ENCODE assay signal across 1 cellular context in the genomic region with DNA sequence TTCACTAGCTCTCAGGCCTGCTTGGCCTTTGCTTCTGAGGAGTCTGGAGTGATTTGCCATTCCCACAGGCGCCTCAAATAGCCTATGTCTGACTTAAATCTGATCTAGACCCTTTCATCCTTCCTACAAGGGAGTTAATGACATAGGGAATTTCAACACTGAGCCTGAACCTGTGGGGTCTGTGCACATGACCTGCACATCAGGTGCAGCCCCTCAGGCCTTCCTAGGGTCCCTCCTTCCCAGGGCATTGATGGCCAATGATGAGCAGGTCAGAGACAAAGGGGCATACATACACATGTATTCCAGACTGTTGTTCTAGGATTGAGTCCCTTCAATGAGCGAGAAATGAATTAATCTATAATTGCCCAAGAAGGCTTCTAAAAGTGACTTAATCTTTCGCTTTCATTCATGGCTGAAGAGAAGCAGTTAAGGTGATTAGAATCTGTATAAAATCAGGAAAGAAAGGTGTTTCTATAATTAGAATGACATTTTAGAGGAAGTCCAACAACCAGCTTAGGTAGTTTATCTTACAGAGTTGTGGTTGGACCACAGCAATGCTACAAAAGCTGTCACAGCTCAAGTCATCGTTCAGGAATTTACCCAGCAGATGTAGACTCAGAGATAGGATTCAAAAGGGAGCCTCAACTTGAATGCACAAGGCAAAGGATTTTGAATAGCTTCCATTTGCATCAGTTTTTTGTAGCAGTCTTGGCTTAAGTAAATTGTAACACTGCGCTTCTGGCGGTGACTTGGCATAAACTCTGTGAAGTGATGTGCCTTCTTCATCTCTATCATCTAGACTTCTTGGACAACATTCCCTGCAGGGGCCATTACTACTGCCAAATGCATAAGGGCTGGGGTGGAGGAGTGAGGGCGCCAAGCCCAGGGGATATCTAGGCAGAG.
TF ChIP-seq lines count a peak whose summit lies in the region.

No MANE protein-coding gene starts in this region.

TF ChIP-seq in K562, 482 proteins besides CTCF, POLR2A, EP300 and RAD21 (continued from another document and continues in another):
- TF ChIP-seq, protein P1, sequence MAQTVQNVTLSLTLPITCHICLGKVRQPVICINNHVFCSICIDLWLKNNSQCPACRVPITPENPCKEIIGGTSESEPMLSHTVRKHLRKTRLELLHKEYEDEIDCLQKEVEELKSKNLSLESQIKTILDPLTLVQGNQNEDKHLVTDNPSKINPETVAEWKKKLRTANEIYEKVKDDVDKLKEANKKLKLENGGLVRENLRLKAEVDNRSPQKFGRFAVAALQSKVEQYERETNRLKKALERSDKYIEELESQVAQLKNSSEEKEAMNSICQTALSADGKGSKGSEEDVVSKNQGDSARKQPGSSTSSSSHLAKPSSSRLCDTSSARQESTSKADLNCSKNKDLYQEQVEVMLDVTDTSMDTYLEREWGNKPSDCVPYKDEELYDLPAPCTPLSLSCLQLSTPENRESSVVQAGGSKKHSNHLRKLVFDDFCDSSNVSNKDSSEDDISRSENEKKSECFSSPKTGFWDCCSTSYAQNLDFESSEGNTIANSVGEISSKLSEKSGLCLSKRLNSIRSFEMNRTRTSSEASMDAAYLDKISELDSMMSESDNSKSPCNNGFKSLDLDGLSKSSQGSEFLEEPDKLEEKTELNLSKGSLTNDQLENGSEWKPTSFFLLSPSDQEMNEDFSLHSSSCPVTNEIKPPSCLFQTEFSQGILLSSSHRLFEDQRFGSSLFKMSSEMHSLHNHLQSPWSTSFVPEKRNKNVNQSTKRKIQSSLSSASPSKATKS (CRISPR knock-in tag; IDR thresholded peaks at IDR 0.05), result no peak
- TF ChIP-seq SMARCC2 (IDR thresholded peaks at IDR 0.05; ENCODE audit: low read depth) (peak; percentile 93), ZNF408 (CRISPR knock-in tag; IDR thresholded peaks at IDR 0.05; ENCODE audit: low read depth) (no peak), RBM39 (optimal IDR thresholded peaks at IDR 0.05; ENCODE audit: low read depth, low read length) (no peak), MCM5 (IDR thresholded peaks at IDR 0.05; ENCODE audit: low read depth) (no peak), NCOR1 (IDR thresholded peaks at IDR 0.05) (peak; percentile 89), ELF2 (CRISPR knock-in tag; IDR thresholded peaks at IDR 0.05) (no peak), CREB1 (IDR thresholded peaks at IDR 0.05) (peak; percentile 59), CREB1 (CRISPR knock-in tag; IDR thresholded peaks at IDR 0.05) (no peak), PRPF4 (IDR thresholded peaks at IDR 0.05; ENCODE audit: insufficient read depth, low read depth, low read length, poor library complexity, severe bottlenecking) (no peak), BCOR (IDR thresholded peaks at IDR 0.05) (peak; percentile 76), ZKSCAN8 (CRISPR knock-in tag; IDR thresholded peaks at IDR 0.05) (no peak), ZNF121 (CRISPR knock-in tag; conservative IDR thresholded peaks at IDR 0.05) (no peak), TFAM (CRISPR knock-in tag; conservative IDR thresholded peaks at IDR 0.05) (no peak), MEF2A (IDR thresholded peaks at IDR 0.05; ENCODE audit: control insufficient read depth, low read depth, low read length) (peak; percentile 97), KDM1A (IDR thresholded peaks at IDR 0.05) (peak; percentile 97 to 98), RCOR1 (IDR thresholded peaks at IDR 0.05; ENCODE audit: borderline replicate concordance in 1 of 2, low read depth in 2 of 2, low read length in 2 of 2) (peak; percentile 87 to 98; a peak in 3 of 4 replicates), ZNF174 (CRISPR knock-in tag; IDR thresholded peaks at IDR 0.05) (no peak), ZNF589 (CRISPR knock-in tag; IDR thresholded peaks at IDR 0.05; ENCODE audit: low read depth) (peak; percentile 54), NONO (IDR thresholded peaks at IDR 0.05; ENCODE audit: low read depth in 2 of 2, low read length in 1 of 2) (peak in 1 of 2 experiments; percentile 56; a peak in 1 of 4 replicates), MTA1 (IDR thresholded peaks at IDR 0.05; ENCODE audit: borderline replicate concordance) (peak; percentile 82), CBFB (CRISPR knock-in tag; IDR thresholded peaks at IDR 0.05) (peak; percentile 82; the same call in 1 of the 2 replicates), SMARCB1 (IDR thresholded peaks at IDR 0.05; ENCODE audit: insufficient read length, low read depth) (no peak), ZNF445 (CRISPR knock-in tag; IDR thresholded peaks at IDR 0.05; ENCODE audit: low read depth) (no peak), ZNF124 (CRISPR knock-in tag; IDR thresholded peaks at IDR 0.05) (no peak)
- TF ChIP-seq, protein P2, sequence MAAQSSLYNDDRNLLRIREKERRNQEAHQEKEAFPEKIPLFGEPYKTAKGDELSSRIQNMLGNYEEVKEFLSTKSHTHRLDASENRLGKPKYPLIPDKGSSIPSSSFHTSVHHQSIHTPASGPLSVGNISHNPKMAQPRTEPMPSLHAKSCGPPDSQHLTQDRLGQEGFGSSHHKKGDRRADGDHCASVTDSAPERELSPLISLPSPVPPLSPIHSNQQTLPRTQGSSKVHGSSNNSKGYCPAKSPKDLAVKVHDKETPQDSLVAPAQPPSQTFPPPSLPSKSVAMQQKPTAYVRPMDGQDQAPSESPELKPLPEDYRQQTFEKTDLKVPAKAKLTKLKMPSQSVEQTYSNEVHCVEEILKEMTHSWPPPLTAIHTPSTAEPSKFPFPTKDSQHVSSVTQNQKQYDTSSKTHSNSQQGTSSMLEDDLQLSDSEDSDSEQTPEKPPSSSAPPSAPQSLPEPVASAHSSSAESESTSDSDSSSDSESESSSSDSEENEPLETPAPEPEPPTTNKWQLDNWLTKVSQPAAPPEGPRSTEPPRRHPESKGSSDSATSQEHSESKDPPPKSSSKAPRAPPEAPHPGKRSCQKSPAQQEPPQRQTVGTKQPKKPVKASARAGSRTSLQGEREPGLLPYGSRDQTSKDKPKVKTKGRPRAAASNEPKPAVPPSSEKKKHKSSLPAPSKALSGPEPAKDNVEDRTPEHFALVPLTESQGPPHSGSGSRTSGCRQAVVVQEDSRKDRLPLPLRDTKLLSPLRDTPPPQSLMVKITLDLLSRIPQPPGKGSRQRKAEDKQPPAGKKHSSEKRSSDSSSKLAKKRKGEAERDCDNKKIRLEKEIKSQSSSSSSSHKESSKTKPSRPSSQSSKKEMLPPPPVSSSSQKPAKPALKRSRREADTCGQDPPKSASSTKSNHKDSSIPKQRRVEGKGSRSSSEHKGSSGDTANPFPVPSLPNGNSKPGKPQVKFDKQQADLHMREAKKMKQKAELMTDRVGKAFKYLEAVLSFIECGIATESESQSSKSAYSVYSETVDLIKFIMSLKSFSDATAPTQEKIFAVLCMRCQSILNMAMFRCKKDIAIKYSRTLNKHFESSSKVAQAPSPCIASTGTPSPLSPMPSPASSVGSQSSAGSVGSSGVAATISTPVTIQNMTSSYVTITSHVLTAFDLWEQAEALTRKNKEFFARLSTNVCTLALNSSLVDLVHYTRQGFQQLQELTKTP (IDR thresholded peaks at IDR 0.05; ENCODE audit: low read depth in 1 of 2, partially characterized antibody in 2 of 2), result peak in 1 of 2 experiments; percentile 39
- TF ChIP-seq, protein P3, sequence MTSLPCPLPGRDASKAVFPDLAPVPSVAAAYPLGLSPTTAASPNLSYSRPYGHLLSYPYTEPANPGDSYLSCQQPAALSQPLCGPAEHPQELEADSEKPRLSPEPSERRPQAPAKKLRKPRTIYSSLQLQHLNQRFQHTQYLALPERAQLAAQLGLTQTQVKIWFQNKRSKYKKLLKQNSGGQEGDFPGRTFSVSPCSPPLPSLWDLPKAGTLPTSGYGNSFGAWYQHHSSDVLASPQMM (CRISPR knock-in tag; IDR thresholded peaks at IDR 0.05), result no peak
- TF ChIP-seq, protein P4, sequence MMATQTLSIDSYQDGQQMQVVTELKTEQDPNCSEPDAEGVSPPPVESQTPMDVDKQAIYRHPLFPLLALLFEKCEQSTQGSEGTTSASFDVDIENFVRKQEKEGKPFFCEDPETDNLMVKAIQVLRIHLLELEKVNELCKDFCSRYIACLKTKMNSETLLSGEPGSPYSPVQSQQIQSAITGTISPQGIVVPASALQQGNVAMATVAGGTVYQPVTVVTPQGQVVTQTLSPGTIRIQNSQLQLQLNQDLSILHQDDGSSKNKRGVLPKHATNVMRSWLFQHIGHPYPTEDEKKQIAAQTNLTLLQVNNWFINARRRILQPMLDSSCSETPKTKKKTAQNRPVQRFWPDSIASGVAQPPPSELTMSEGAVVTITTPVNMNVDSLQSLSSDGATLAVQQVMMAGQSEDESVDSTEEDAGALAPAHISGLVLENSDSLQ (IDR thresholded peaks at IDR 0.05), result peak; percentile 67
- TF ChIP-seq, protein P5, sequence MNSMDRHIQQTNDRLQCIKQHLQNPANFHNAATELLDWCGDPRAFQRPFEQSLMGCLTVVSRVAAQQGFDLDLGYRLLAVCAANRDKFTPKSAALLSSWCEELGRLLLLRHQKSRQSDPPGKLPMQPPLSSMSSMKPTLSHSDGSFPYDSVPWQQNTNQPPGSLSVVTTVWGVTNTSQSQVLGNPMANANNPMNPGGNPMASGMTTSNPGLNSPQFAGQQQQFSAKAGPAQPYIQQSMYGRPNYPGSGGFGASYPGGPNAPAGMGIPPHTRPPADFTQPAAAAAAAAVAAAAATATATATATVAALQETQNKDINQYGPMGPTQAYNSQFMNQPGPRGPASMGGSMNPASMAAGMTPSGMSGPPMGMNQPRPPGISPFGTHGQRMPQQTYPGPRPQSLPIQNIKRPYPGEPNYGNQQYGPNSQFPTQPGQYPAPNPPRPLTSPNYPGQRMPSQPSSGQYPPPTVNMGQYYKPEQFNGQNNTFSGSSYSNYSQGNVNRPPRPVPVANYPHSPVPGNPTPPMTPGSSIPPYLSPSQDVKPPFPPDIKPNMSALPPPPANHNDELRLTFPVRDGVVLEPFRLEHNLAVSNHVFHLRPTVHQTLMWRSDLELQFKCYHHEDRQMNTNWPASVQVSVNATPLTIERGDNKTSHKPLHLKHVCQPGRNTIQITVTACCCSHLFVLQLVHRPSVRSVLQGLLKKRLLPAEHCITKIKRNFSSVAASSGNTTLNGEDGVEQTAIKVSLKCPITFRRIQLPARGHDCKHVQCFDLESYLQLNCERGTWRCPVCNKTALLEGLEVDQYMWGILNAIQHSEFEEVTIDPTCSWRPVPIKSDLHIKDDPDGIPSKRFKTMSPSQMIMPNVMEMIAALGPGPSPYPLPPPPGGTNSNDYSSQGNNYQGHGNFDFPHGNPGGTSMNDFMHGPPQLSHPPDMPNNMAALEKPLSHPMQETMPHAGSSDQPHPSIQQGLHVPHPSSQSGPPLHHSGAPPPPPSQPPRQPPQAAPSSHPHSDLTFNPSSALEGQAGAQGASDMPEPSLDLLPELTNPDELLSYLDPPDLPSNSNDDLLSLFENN (IDR thresholded peaks at IDR 0.05; ENCODE audit: low read depth in 2 of 2, low read length in 2 of 2), result peak in 1 of 2 experiments; percentile 63; a peak in 1 of 4 replicates
- TF ChIP-seq, protein P6, sequence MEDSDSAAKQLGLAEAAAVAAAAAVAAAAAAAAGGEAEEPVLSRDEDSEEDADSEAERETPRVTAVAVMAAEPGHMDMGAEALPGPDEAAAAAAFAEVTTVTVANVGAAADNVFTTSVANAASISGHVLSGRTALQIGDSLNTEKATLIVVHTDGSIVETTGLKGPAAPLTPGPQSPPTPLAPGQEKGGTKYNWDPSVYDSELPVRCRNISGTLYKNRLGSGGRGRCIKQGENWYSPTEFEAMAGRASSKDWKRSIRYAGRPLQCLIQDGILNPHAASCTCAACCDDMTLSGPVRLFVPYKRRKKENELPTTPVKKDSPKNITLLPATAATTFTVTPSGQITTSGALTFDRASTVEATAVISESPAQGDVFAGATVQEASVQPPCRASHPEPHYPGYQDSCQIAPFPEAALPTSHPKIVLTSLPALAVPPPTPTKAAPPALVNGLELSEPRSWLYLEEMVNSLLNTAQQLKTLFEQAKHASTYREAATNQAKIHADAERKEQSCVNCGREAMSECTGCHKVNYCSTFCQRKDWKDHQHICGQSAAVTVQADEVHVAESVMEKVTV (CRISPR knock-in tag; IDR thresholded peaks at IDR 0.05), result peak; percentile 50
- TF ChIP-seq, protein P7, sequence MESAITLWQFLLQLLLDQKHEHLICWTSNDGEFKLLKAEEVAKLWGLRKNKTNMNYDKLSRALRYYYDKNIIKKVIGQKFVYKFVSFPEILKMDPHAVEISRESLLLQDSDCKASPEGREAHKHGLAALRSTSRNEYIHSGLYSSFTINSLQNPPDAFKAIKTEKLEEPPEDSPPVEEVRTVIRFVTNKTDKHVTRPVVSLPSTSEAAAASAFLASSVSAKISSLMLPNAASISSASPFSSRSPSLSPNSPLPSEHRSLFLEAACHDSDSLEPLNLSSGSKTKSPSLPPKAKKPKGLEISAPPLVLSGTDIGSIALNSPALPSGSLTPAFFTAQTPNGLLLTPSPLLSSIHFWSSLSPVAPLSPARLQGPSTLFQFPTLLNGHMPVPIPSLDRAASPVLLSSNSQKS (CRISPR knock-in tag; IDR thresholded peaks at IDR 0.05), result no peak
- TF ChIP-seq, protein P8, sequence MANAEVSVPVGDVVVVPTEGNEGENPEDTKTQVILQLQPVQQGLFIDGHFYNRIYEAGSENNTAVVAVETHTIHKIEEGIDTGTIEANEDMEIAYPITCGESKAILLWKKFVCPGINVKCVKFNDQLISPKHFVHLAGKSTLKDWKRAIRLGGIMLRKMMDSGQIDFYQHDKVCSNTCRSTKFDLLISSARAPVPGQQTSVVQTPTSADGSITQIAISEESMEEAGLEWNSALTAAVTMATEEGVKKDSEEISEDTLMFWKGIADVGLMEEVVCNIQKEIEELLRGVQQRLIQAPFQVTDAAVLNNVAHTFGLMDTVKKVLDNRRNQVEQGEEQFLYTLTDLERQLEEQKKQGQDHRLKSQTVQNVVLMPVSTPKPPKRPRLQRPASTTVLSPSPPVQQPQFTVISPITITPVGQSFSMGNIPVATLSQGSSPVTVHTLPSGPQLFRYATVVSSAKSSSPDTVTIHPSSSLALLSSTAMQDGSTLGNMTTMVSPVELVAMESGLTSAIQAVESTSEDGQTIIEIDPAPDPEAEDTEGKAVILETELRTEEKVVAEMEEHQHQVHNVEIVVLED (CRISPR knock-in tag; IDR thresholded peaks at IDR 0.05), result no peak
- TF ChIP-seq, protein P9, sequence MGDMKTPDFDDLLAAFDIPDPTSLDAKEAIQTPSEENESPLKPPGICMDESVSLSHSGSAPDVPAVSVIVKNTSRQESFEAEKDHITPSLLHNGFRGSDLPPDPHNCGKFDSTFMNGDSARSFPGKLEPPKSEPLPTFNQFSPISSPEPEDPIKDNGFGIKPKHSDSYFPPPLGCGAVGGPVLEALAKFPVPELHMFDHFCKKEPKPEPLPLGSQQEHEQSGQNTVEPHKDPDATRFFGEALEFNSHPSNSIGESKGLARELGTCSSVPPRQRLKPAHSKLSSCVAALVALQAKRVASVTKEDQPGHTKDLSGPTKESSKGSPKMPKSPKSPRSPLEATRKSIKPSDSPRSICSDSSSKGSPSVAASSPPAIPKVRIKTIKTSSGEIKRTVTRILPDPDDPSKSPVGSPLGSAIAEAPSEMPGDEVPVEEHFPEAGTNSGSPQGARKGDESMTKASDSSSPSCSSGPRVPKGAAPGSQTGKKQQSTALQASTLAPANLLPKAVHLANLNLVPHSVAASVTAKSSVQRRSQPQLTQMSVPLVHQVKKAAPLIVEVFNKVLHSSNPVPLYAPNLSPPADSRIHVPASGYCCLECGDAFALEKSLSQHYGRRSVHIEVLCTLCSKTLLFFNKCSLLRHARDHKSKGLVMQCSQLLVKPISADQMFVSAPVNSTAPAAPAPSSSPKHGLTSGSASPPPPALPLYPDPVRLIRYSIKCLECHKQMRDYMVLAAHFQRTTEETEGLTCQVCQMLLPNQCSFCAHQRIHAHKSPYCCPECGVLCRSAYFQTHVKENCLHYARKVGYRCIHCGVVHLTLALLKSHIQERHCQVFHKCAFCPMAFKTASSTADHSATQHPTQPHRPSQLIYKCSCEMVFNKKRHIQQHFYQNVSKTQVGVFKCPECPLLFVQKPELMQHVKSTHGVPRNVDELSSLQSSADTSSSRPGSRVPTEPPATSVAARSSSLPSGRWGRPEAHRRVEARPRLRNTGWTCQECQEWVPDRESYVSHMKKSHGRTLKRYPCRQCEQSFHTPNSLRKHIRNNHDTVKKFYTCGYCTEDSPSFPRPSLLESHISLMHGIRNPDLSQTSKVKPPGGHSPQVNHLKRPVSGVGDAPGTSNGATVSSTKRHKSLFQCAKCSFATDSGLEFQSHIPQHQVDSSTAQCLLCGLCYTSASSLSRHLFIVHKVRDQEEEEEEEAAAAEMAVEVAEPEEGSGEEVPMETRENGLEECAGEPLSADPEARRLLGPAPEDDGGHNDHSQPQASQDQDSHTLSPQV (IDR thresholded peaks at IDR 0.05), result 0 out of 2 replicates have a peak, but pooled peaks have one; percentile 32
